Comparison of ENCODE assay signal across 16 cellular contexts in genomic region chr7:100051611-100052010, GRCh38. TPM values are rescaled to one million over a fixed set of nuclear protein-coding genes. Genes with fewer than 3 reads are reported as not detected.
DNase-seq lines count a peak whose midpoint lies in the region; ATAC-seq and TF ChIP-seq lines count a peak whose summit lies in the region.
"Had no signal": no experiment of that assay in that cellular context is flagged by ENCODE, and none has a peak within 500 bp of the region (broad histone marks: within the 10 kb centered on the region; RNA-seq: fewer than 3 reads in every experiment).

No MANE protein-coding gene starts in this region.

- in situ Hi-C loops in Panc1 (cut with HindIII; ENCODE audit: low pct_unique_long_range_greater_than_20kb, low sequenced_read_pairs) = no loop called here

- H3K9me3 Mint-ChIP-seq in activated CD4-positive, alpha-beta T cell treated with anti-CD3 and anti-CD28 coated beads, Interleukin-2, amount 10 ng/mL, durations not matched to agents 24 days and 14 days = no peaks in the 10 kb centered on the region
- no peaks in the 10 kb centered on the region for H3K9me3 Mint-ChIP-seq in brain

- H3K4me3 Mint-ChIP-seq in activated CD4-positive, alpha-beta T cell treated with anti-CD3 and anti-CD28 coated beads, Interleukin-2, amount 10 ng/mL, durations not matched to agents 24 days and 14 days = peak overlapping the region; percentile 53
- peak overlapping the region; percentile 68 to 81 (median 78) for H3K4me3 Mint-ChIP-seq in brain

- H3K27me3 ChIP-seq in Panc1 (ENCODE audit: control insufficient read depth, insufficient read depth, low read length) (no peaks in the 10 kb centered on the region), neural cell (ENCODE audit: insufficient read depth, low read depth, low read length) (no peaks in the 10 kb centered on the region)
- H3K27me3 ChIP-seq: ovary, upper lobe of right lung had no signal

- CTCF ChIA-PET in Panc1 (lab: Charles Lee) = interaction anchor here (1.0 kb wide), 1 partner anchor 143 kb away, joined by 3 read pairs; no protein-coding TSS in a partner anchor

- DNase-seq in activated CD4-positive, alpha-beta T cell treated with anti-CD3 and anti-CD28 coated beads, Interleukin-2, amount 10 ng/mL, durations not matched to agents 24 days and 14 days = no peak
- no peak for DNase-seq in activated CD4-positive, alpha-beta T cell treated with anti-CD3 and anti-CD28 coated beads for 4 hours
- no peak for DNase-seq in Panc1 (ENCODE audit: low read depth, low spot score)
- DNase-seq: activated CD8-positive, alpha-beta memory T cell treated with anti-CD3 and anti-CD28 coated beads, Interleukin-2, amount 50 U/mL, for 4 hours; mesendoderm; NCI-H2107; NCI-H526 treated with DMSO at 0.1 percent for 48 hours; ovary; upper lobe of right lung had no signal

- POLR2A ChIA-PET in Panc1 (lab: Charles Lee) = no interaction called here

- no peaks in the 10 kb centered on the region; the same call in 1 of the 2 replicates for H3K36me3 ChIP-seq in Panc1 (ENCODE audit: control insufficient read depth, insufficient read depth, low read length)
- H3K36me3 ChIP-seq in neural cell (ENCODE audit: insufficient read depth, low read length) = no peaks in the 10 kb centered on the region
- H3K36me3 ChIP-seq: ovary, upper lobe of right lung had no signal

- intact Hi-C loops in activated CD4-positive, alpha-beta T cell treated with anti-CD3 and anti-CD28 coated beads, Interleukin-2, amount 10 ng/mL, durations not matched to agents 24 days and 14 days (cut with micrococcal nuclease) = loop anchor here (2.0 to 5.0 kb wide), 3 partner anchors 34 to 74 kb away; partner anchors contain the start of genes AZGP1 and ZKSCAN1
- intact Hi-C loops in Panc1 (cut with micrococcal nuclease; ENCODE audit: unreplicated experiment) = loop anchor here (10.0 kb wide), 1 partner anchor 137 kb away; the partner anchor contains the start of gene TRIM4

- ATAC-seq in Panc1 (no peak), HG03139 (IDR thresholded peaks at IDR 0.05; ENCODE audit: unreplicated experiment) (no peak), HG03175 (IDR thresholded peaks at IDR 0.05; ENCODE audit: unreplicated experiment) (no peak), HG03571 (IDR thresholded peaks at IDR 0.05; ENCODE audit: unreplicated experiment) (no peak)
- ATAC-seq: A549, SK-N-SH treated with all-trans-retinoic acid at 6 μM for 48 hours, upper lobe of right lung had no signal

- H3K9me3 ChIP-seq in Panc1 (ENCODE audit: control insufficient read depth, insufficient read depth, low read depth, low read length) (no peaks in the 10 kb centered on the region), neural cell (ENCODE audit: low read length) (no peaks in the 10 kb centered on the region)
- H3K9me3 ChIP-seq: A549, ovary, upper lobe of right lung had no signal

- H3K4me3 ChIP-seq in Panc1 (ENCODE audit: low read depth in 2 of 2, low read length in 2 of 2) (no peak overlapping the region), neural cell (ENCODE audit: low read length) (peak overlapping the region; percentile 25)
- H3K4me3 ChIP-seq: A549, ovary, upper lobe of right lung had no signal

- TSS peak; percentile 65 for BruUV-seq in Panc1 (replicated peaks; lab: Mats Ljungman, UMichigan)

- peaks cover 2% of the 10 kb centered on the region for H3K36me3 Mint-ChIP-seq in activated CD4-positive, alpha-beta T cell treated with anti-CD3 and anti-CD28 coated beads, Interleukin-2, amount 10 ng/mL, durations not matched to agents 24 days and 14 days (ENCODE audit: low read depth)
- H3K36me3 Mint-ChIP-seq in brain = peaks cover 27% of the 10 kb centered on the region

- no peak for TF ChIP-seq EP300 in neural cell (conservative IDR thresholded peaks at IDR 0.05; ENCODE audit: poor library complexity, severe bottlenecking)

- H3K4me2 ChIP-seq in neural cell (ENCODE audit: low read length) = no peak overlapping the region
- H3K4me2 ChIP-seq: A549 had no signal

- no peak overlapping the region for H3K27ac Mint-ChIP-seq in activated CD4-positive, alpha-beta T cell treated with anti-CD3 and anti-CD28 coated beads, Interleukin-2, amount 10 ng/mL, durations not matched to agents 24 days and 14 days
- peak overlapping the region in 4 of 5 experiments; percentile 61 to 82 (median 68) for H3K27ac Mint-ChIP-seq in brain

- no peaks in the 10 kb centered on the region for H3F3A ChIP-seq in neural cell (ENCODE audit: insufficient read depth, low read length, poor library complexity, severe bottlenecking)

- H3K27me3 Mint-ChIP-seq in activated CD4-positive, alpha-beta T cell treated with anti-CD3 and anti-CD28 coated beads, Interleukin-2, amount 10 ng/mL, durations not matched to agents 24 days and 14 days = peaks cover under 1% of the 10 kb centered on the region
- no peaks in the 10 kb centered on the region for H3K27me3 Mint-ChIP-seq in brain

- H4K20me1 ChIP-seq in neural cell (ENCODE audit: insufficient read depth) = no peaks in the 10 kb centered on the region

- TF ChIP-seq CTCF in Panc1 (IDR thresholded peaks at IDR 0.05) (no peak), brain (conservative IDR thresholded peaks at IDR 0.05) (no peak), neural cell (IDR thresholded peaks at IDR 0.05; ENCODE audit: poor library complexity, severe bottlenecking) (no peak)

- TF ChIP-seq RAD21 in neural cell (conservative IDR thresholded peaks at IDR 0.05) = no peak

- no peaks in the 10 kb centered on the region for H3K9me2 ChIP-seq in neural cell (ENCODE audit: insufficient read depth, low read length)

- H2AFZ ChIP-seq in neural cell (ENCODE audit: low read depth, low read length) = no peak overlapping the region

- H3K4me1 ChIP-seq in Panc1 (ENCODE audit: control insufficient read depth, insufficient read depth, low read length) = peaks cover 4% of the 10 kb centered on the region

- H3K79me2 ChIP-seq in neural cell (replicated peaks; ENCODE audit: insufficient read depth, low read length) = peaks cover 17% of the 10 kb centered on the region

- peaks cover 10% of the 10 kb centered on the region for H3K4me1 Mint-ChIP-seq in activated CD4-positive, alpha-beta T cell treated with anti-CD3 and anti-CD28 coated beads, Interleukin-2, amount 10 ng/mL, durations not matched to agents 24 days and 14 days
- peaks cover 42% of the 10 kb centered on the region for H3K4me1 Mint-ChIP-seq in brain

- no peak overlapping the region for H3K27ac ChIP-seq in Panc1 (ENCODE audit: low read length)
- H3K27ac ChIP-seq in neural cell (ENCODE audit: low read length) = no peak overlapping the region
- H3K27ac ChIP-seq: A549, ovary, upper lobe of right lung had no signal

- no peak overlapping the region for H3K9ac ChIP-seq in neural cell (ENCODE audit: low read length)

TF ChIP-seq in neural cell, 6 proteins besides CTCF, POLR2A, EP300 and RAD21 (continues in another document):
- TF ChIP-seq TAF1 (IDR thresholded peaks at IDR 0.05; ENCODE audit: low read depth) = no peak

RNA-seq across cellular contexts. Expression of gene ZSCAN21, which starts 2.0 kb away (rescaled TPM):
- 8.0 TPM in 2 replicates for total RNA-seq in activated CD4-positive, alpha-beta T cell treated with anti-CD3 and anti-CD28 coated beads, Interleukin-2, amount 10 ng/mL, durations not matched to agents 24 days and 14 days
- total RNA-seq in Panc1 (2021; ENCODE audit: unreplicated experiment) = 13.4 TPM
- 6.9 TPM for polyA plus RNA-seq in Panc1 (2012; ENCODE audit: insufficient read length)
- polyA plus RNA-seq in brain (ENCODE audit: insufficient read depth, low read depth, low replicate concordance) = 11.7 TPM
- 26.0 and 27.6 TPM in 2 replicates for polyA plus RNA-seq in neural cell
- polyA minus RNA-seq in neural cell = 28.6 and 31.7 TPM in 2 replicates

RNA-seq across cellular contexts. Expression of gene ZNF3, which starts 29.9 kb away (rescaled TPM):
- total RNA-seq in activated CD4-positive, alpha-beta T cell treated with anti-CD3 and anti-CD28 coated beads, Interleukin-2, amount 10 ng/mL, durations not matched to agents 24 days and 14 days = 21.5 and 23.3 TPM in 2 replicates
- total RNA-seq in Panc1 (2021; ENCODE audit: unreplicated experiment) = 32.9 TPM
- polyA plus RNA-seq in Panc1 (2012; ENCODE audit: insufficient read length) = 22.0 TPM
- polyA plus RNA-seq in brain (ENCODE audit: insufficient read depth, low read depth, low replicate concordance) (53.2 TPM), neural cell (57.2 and 71.2 TPM in 2 replicates)
- polyA minus RNA-seq in neural cell = 79.6 and 80.0 TPM in 2 replicates

RNA-seq across cellular contexts. Expression of gene ZKSCAN1, which starts 36.2 kb away (rescaled TPM):
- total RNA-seq in activated CD4-positive, alpha-beta T cell treated with anti-CD3 and anti-CD28 coated beads, Interleukin-2, amount 10 ng/mL, durations not matched to agents 24 days and 14 days = 54.8 and 56.3 TPM in 2 replicates
- 55.5 TPM for total RNA-seq in Panc1 (2021; ENCODE audit: unreplicated experiment)
- polyA plus RNA-seq in Panc1 (2012; ENCODE audit: insufficient read length) = 24.5 TPM
- polyA plus RNA-seq in brain (ENCODE audit: insufficient read depth, low read depth, low replicate concordance) (16.3 TPM), neural cell (26.6 and 27.1 TPM in 2 replicates)
- polyA minus RNA-seq in neural cell = 121 and 137 TPM in 2 replicates

RNA-seq across cellular contexts. Expression of gene COPS6, which starts 37.2 kb away (rescaled TPM):
- 109 and 114 TPM in 2 replicates for total RNA-seq in activated CD4-positive, alpha-beta T cell treated with anti-CD3 and anti-CD28 coated beads, Interleukin-2, amount 10 ng/mL, durations not matched to agents 24 days and 14 days
- total RNA-seq in Panc1 (2021; ENCODE audit: unreplicated experiment) = 182 TPM
- polyA plus RNA-seq in Panc1 (2012; ENCODE audit: insufficient read length) = 323 TPM
- 247 TPM for polyA plus RNA-seq in brain (ENCODE audit: insufficient read depth, low read depth, low replicate concordance)
- 57.1 and 89.2 TPM in 2 replicates for polyA plus RNA-seq in neural cell
- polyA minus RNA-seq in neural cell = 29.9 and 38.2 TPM in 2 replicates

RNA-seq across cellular contexts. Expression of gene MCM7, which starts 49.6 kb away (rescaled TPM):
- total RNA-seq in activated CD4-positive, alpha-beta T cell treated with anti-CD3 and anti-CD28 coated beads, Interleukin-2, amount 10 ng/mL, durations not matched to agents 24 days and 14 days = 464 and 469 TPM in 2 replicates
- total RNA-seq in Panc1 (2021; ENCODE audit: unreplicated experiment) = 258 TPM
- 204 TPM for polyA plus RNA-seq in Panc1 (2012; ENCODE audit: insufficient read length)
- polyA plus RNA-seq in brain (ENCODE audit: insufficient read depth, low read depth, low replicate concordance) (233 TPM), neural cell (118 and 146 TPM in 2 replicates)
- polyA minus RNA-seq in neural cell = 57.9 and 65.0 TPM in 2 replicates
